ENCODE assay signal across 12 cellular contexts in genomic region chr12:7667025-7667575, GRCh38. TPM values are rescaled to one million over a fixed set of nuclear protein-coding genes. Genes with fewer than 3 reads are reported as not detected.
DNase-seq lines count a peak whose midpoint lies in the region; ATAC-seq, FAIRE-seq and TF ChIP-seq lines count a peak whose summit lies in the region.
"Had no signal": no experiment of that assay in that cellular context is flagged by ENCODE, and none has a peak within 500 bp of the region (broad histone marks: within the 10 kb centered on the region; RNA-seq: fewer than 3 reads in every experiment).

No MANE protein-coding gene starts in this region.

- TF ChIP-seq CTCF in Caco-2 (IDR thresholded peaks at IDR 0.05; ENCODE audit: insufficient read depth in 1 of 2, low read depth in 1 of 2, low read length in 1 of 2, severe bottlenecking in 1 of 2, unreplicated experiment in 1 of 2) (peak; percentile 48 to 55), SK-N-SH (IDR thresholded peaks at IDR 0.05) (peak; percentile 34), stomach (IDR thresholded peaks at IDR 0.05) (no peak)

- H3K4me1 ChIP-seq in Caco-2 = peaks cover 13% of the 10 kb centered on the region
- no peaks in the 10 kb centered on the region for H3K4me1 ChIP-seq in SK-N-SH (ENCODE audit: control insufficient read depth in 1 of 2, insufficient read depth in 2 of 2, low read depth in 1 of 2, low read length in 1 of 2)
- no peaks in the 10 kb centered on the region for H3K4me1 ChIP-seq in stomach

- H3K4me2 ChIP-seq in SK-N-SH = no peak overlapping the region

- peak in 1 of 2 experiments; percentile 42 for DNase-seq in Caco-2
- peak; percentile 62 for DNase-seq in HTR-8/SVneo (ENCODE audit: insufficient read length, low spot score)
- no peak for DNase-seq in SK-N-SH
- DNase-seq in iPS-NIHi11 (ENCODE audit: low spot score) = peak; percentile 62
- no peak for DNase-seq in SK-N-DZ (ENCODE audit: low spot score)
- DNase-seq in activated naive CD4-positive, alpha-beta T cell treated with anti-CD3 and anti-CD28 coated beads, Interleukin-2, amount 10 ng/mL, durations not matched to agents 7 days and 5 days = no peak
- DNase-seq in stomach = no peak
- no peak for DNase-seq in activated T-cell treated with anti-CD3 and anti-CD28 coated beads, Interleukin-2, amount 50 U/mL, for 72 hours
- DNase-seq: activated naive CD4-positive, alpha-beta T cell; T-helper 1 cell had no signal

- no peak overlapping the region for H3K9ac ChIP-seq in SK-N-SH

- no peak for ATAC-seq in activated T-cell treated with anti-CD3 and anti-CD28 coated beads, Interleukin-2, amount 50 U/mL, for 72 hours (replicated peaks in 1 of 2)

- H2AFZ ChIP-seq in SK-N-SH (ENCODE audit: low read depth) = no peak overlapping the region

- H3K4me3 ChIP-seq in Caco-2 (ENCODE audit: low read depth, low read length) (no peak overlapping the region), SK-N-SH (ENCODE audit: low read depth in 2 of 2, low read length in 1 of 2) (no peak overlapping the region), stomach (no peak overlapping the region)

- H3K9me2 ChIP-seq in SK-N-SH = no peaks in the 10 kb centered on the region

- H3K4me1 Mint-ChIP-seq in Caco-2 (ENCODE audit: low read depth, unreplicated experiment) = peaks cover 7% of the 10 kb centered on the region
- no peaks in the 10 kb centered on the region for H3K4me1 Mint-ChIP-seq in activated naive CD4-positive, alpha-beta T cell treated with anti-CD3 and anti-CD28 coated beads, Interleukin-2, amount 10 ng/mL, durations not matched to agents 7 days and 5 days
- no peaks in the 10 kb centered on the region for H3K4me1 Mint-ChIP-seq in activated T-cell treated with anti-CD3 and anti-CD28 coated beads, Interleukin-2, amount 50 U/mL, for 72 hours (ENCODE audit: low read depth)

- no peak overlapping the region for H3K27ac Mint-ChIP-seq in Caco-2 (ENCODE audit: unreplicated experiment)
- H3K27ac Mint-ChIP-seq in activated naive CD4-positive, alpha-beta T cell treated with anti-CD3 and anti-CD28 coated beads, Interleukin-2, amount 10 ng/mL, durations not matched to agents 7 days and 5 days = no peak overlapping the region
- H3K27ac Mint-ChIP-seq in activated T-cell treated with anti-CD3 and anti-CD28 coated beads, Interleukin-2, amount 50 U/mL, for 72 hours = no peak overlapping the region

- POLR2A ChIA-PET in Caco-2 (lab: Charles Lee) = no interaction called here
- POLR2A ChIA-PET in SK-N-SH (lab: Yijun Ruan, JAX) = no interaction called here

- no peaks in the 10 kb centered on the region for H3K79me2 ChIP-seq in SK-N-SH (ENCODE audit: insufficient read depth)

- FAIRE-seq in HTR-8/SVneo (lab: Jason Lieb, UNC) = no peak

- intact Hi-C loops in Caco-2 (cut with micrococcal nuclease; ENCODE audit: unreplicated experiment) = loop anchor here (1.0 to 2.0 kb wide), 2 partner anchors 22 to 48 kb away; no protein-coding TSS in a partner anchor
- intact Hi-C loops in stomach (cut with DNase I; ENCODE audit: low total_unique reads) = no loop called here

- H3K9me3 ChIP-seq in Caco-2 (no peaks in the 10 kb centered on the region), SK-N-SH (no peaks in the 10 kb centered on the region), stomach (no peaks in the 10 kb centered on the region)

- no peaks in the 10 kb centered on the region for H3K27me3 Mint-ChIP-seq in Caco-2 (ENCODE audit: insufficient read depth, unreplicated experiment)
- no peaks in the 10 kb centered on the region for H3K27me3 Mint-ChIP-seq in activated naive CD4-positive, alpha-beta T cell treated with anti-CD3 and anti-CD28 coated beads, Interleukin-2, amount 10 ng/mL, durations not matched to agents 7 days and 5 days
- H3K27me3 Mint-ChIP-seq in activated T-cell treated with anti-CD3 and anti-CD28 coated beads, Interleukin-2, amount 50 U/mL, for 72 hours (ENCODE audit: low read depth) = no peaks in the 10 kb centered on the region

- TF ChIP-seq EP300 in SK-N-SH (IDR thresholded peaks at IDR 0.05; ENCODE audit: borderline replicate concordance in 1 of 2, low read depth in 1 of 2, low read length in 1 of 2) = no peak
- TF ChIP-seq EP300 in stomach (IDR thresholded peaks at IDR 0.05) = no peak

- H3K4me3 Mint-ChIP-seq in Caco-2 (ENCODE audit: unreplicated experiment) = no peak overlapping the region
- H3K4me3 Mint-ChIP-seq in activated naive CD4-positive, alpha-beta T cell treated with anti-CD3 and anti-CD28 coated beads, Interleukin-2, amount 10 ng/mL, durations not matched to agents 7 days and 5 days = no peak overlapping the region
- no peak overlapping the region for H3K4me3 Mint-ChIP-seq in activated T-cell treated with anti-CD3 and anti-CD28 coated beads, Interleukin-2, amount 50 U/mL, for 72 hours

- no peaks in the 10 kb centered on the region for H4K20me1 ChIP-seq in SK-N-SH (ENCODE audit: insufficient read depth)

- no peaks in the 10 kb centered on the region for H3K36me3 Mint-ChIP-seq in Caco-2 (ENCODE audit: insufficient read depth, unreplicated experiment)
- H3K36me3 Mint-ChIP-seq in activated naive CD4-positive, alpha-beta T cell treated with anti-CD3 and anti-CD28 coated beads, Interleukin-2, amount 10 ng/mL, durations not matched to agents 7 days and 5 days = no peaks in the 10 kb centered on the region
- no peaks in the 10 kb centered on the region for H3K36me3 Mint-ChIP-seq in activated T-cell treated with anti-CD3 and anti-CD28 coated beads, Interleukin-2, amount 50 U/mL, for 72 hours (ENCODE audit: insufficient read depth in 2 of 2)

- no peak for TF ChIP-seq POLR2A in stomach (IDR thresholded peaks at IDR 0.05)

- 18% methylated on average over 4 of the region's 4 CpGs for WGBS in SK-N-SH (ENCODE audit: low lambda C conversion rate)
- 58 to 73% (median 68%) methylated on average over 4 of the region's 4 CpGs for WGBS in stomach, 5 donors

- no peaks in the 10 kb centered on the region for H3K36me3 ChIP-seq in Caco-2 (ENCODE audit: control insufficient read depth, insufficient read depth, low read length)
- no peaks in the 10 kb centered on the region for H3K36me3 ChIP-seq in SK-N-SH (replicated peaks in 1 of 2; ENCODE audit: control insufficient read depth in 1 of 2, insufficient read depth in 2 of 2, low read length in 1 of 2)
- no peaks in the 10 kb centered on the region for H3K36me3 ChIP-seq in stomach

- H3K27ac ChIP-seq in SK-N-SH (ENCODE audit: low read depth in 2 of 2, low read length in 1 of 2) = no peak overlapping the region
- peak overlapping the region in 1 of 5 donors; percentile 32 for H3K27ac ChIP-seq in stomach

- H3F3A ChIP-seq in SK-N-SH (replicated peaks; ENCODE audit: insufficient read depth) = no peaks in the 10 kb centered on the region

- H3K9me3 Mint-ChIP-seq in Caco-2 (ENCODE audit: unreplicated experiment) = no peaks in the 10 kb centered on the region
- no peaks in the 10 kb centered on the region for H3K9me3 Mint-ChIP-seq in activated naive CD4-positive, alpha-beta T cell treated with anti-CD3 and anti-CD28 coated beads, Interleukin-2, amount 10 ng/mL, durations not matched to agents 7 days and 5 days
- H3K9me3 Mint-ChIP-seq in activated T-cell treated with anti-CD3 and anti-CD28 coated beads, Interleukin-2, amount 50 U/mL, for 72 hours = no peaks in the 10 kb centered on the region

- no peak for TF ChIP-seq RAD21 in SK-N-SH (IDR thresholded peaks at IDR 0.05; ENCODE audit: low read length)

- CTCF ChIA-PET in Caco-2 (lab: Charles Lee) (no interaction called here), SK-N-SH (lab: Yijun Ruan, JAX) (no interaction called here)
- CTCF ChIA-PET in activated naive CD4-positive, alpha-beta T cell treated with anti-CD3 and anti-CD28 coated beads, Interleukin-2, amount 10 ng/mL, durations not matched to agents 7 days and 5 days (lab: Charles Lee) = interaction anchor here (1.0 kb wide), 1 partner anchor 24 kb away, joined by 3 read pairs; no protein-coding TSS in a partner anchor

- no peaks in the 10 kb centered on the region for H3K27me3 ChIP-seq in Caco-2 (replicated peaks; ENCODE audit: control insufficient read depth, insufficient read depth, low read length)
- peaks cover 58% of the 10 kb centered on the region for H3K27me3 ChIP-seq in SK-N-SH (ENCODE audit: insufficient read depth)
- no peaks in the 10 kb centered on the region for H3K27me3 ChIP-seq in stomach

- BruUV-seq in Caco-2 (replicated peaks; lab: Mats Ljungman, UMichigan) = no TSS peak

TF ChIP-seq in SK-N-SH, 30 proteins besides CTCF, POLR2A, EP300 and RAD21 (continues in another document):
- TF ChIP-seq MEF2A (IDR thresholded peaks at IDR 0.05; ENCODE audit: borderline replicate concordance, low read depth) = no peak
- TF ChIP-seq SMC3 (IDR thresholded peaks at IDR 0.05; ENCODE audit: low read depth, low read length) = no peak
- TF ChIP-seq NFIC (IDR thresholded peaks at IDR 0.05; ENCODE audit: borderline replicate concordance) = no peak
- TF ChIP-seq CHD2 (IDR thresholded peaks at IDR 0.05; ENCODE audit: low read length, partially characterized antibody) = no peak
- TF ChIP-seq FOXJ3 (CRISPR knock-in tag; IDR thresholded peaks at IDR 0.05) = no peak
- TF ChIP-seq SIN3A (IDR thresholded peaks at IDR 0.05; ENCODE audit: borderline replicate concordance, low read depth, low read length) = no peak

RNA-seq across cellular contexts. Expression of gene APOBEC1, which starts 1.4 kb away (rescaled TPM):
- total RNA-seq in Caco-2 (2022) = not detected in 2 replicates
- polyA plus RNA-seq in SK-N-SH (2012; rRNA removed) = not detected in 2 replicates
- polyA plus RNA-seq in SK-N-SH (2012; cell fraction: cytosol; rRNA removed) = not detected in 2 replicates
- polyA plus RNA-seq in SK-N-SH (2012; cell fraction: nucleus; rRNA removed) = not detected in 2 replicates
- not detected in 2 replicates for polyA plus RNA-seq in SK-N-DZ (2014; cell fraction: cytosol; rRNA removed)
- polyA plus RNA-seq in SK-N-DZ (2014; cell fraction: nucleus; rRNA removed) = not detected in 2 replicates
- 1 to 10 TPM in 1 of 5 donors, not detected in 4; 4.2 TPM for total RNA-seq in stomach
- 1 to 10 TPM in 1 of 3 donors, under 1 TPM in 1, not detected in 1; 0.63 to 2.0 TPM for polyA plus RNA-seq in stomach
- not detected for total RNA-seq in activated T-cell treated with anti-CD3 and anti-CD28 coated beads, Interleukin-2, amount 50 U/mL, for 72 hours
- polyA plus RNA-seq: esophagus had no signal

RNA-seq across cellular contexts. Expression of gene GDF3, which starts 28.5 kb away (rescaled TPM):
- total RNA-seq in Caco-2 (2022) (0.41 TPM in 1 of 2 replicates, not detected in the other), stomach (not detected)
- polyA plus RNA-seq in SK-N-SH (2012; rRNA removed) (not detected in 2 replicates), stomach (not detected)
- polyA plus RNA-seq in SK-N-SH (2012; cell fraction: cytosol; rRNA removed) = not detected in 2 replicates
- not detected in 2 replicates for polyA plus RNA-seq in SK-N-SH (2012; cell fraction: nucleus; rRNA removed)
- not detected in 2 replicates for polyA plus RNA-seq in SK-N-DZ (2014; cell fraction: cytosol; rRNA removed)
- polyA plus RNA-seq in SK-N-DZ (2014; cell fraction: nucleus; rRNA removed) = not detected in 2 replicates
- not detected for total RNA-seq in activated T-cell treated with anti-CD3 and anti-CD28 coated beads, Interleukin-2, amount 50 U/mL, for 72 hours
- total RNA-seq: mucosa of gallbladder had no signal

RNA-seq across cellular contexts. Expression of gene DPPA3, which starts 44.1 kb away (rescaled TPM):
- total RNA-seq in Caco-2 (2022) (31.8 and 40.0 TPM in 2 replicates), stomach (not detected)
- polyA plus RNA-seq in SK-N-SH (2012; rRNA removed) (not detected in 2 replicates), stomach (not detected)
- polyA plus RNA-seq in SK-N-SH (2012; cell fraction: cytosol; rRNA removed) = not detected in 2 replicates
- polyA plus RNA-seq in SK-N-SH (2012; cell fraction: nucleus; rRNA removed) = not detected in 2 replicates
- polyA plus RNA-seq in SK-N-DZ (2014; cell fraction: cytosol; rRNA removed) = not detected in 2 replicates
- not detected in 2 replicates for polyA plus RNA-seq in SK-N-DZ (2014; cell fraction: nucleus; rRNA removed)
- total RNA-seq in activated T-cell treated with anti-CD3 and anti-CD28 coated beads, Interleukin-2, amount 50 U/mL, for 72 hours = not detected
- total RNA-seq: mucosa of gallbladder had no signal
- polyA plus RNA-seq: esophagus had no signal

Comparison
In these comparisons a context has a peak if more than half of its experiments do, and no peak if none do; other contexts are left out.
1. DNase-seq: peak in HTR-8/SVneo (single experiment) and iPS-NIHi11 (single experiment); none in SK-N-SH (single experiment), SK-N-DZ (single experiment), activated naive CD4-positive, alpha-beta T cell treated with anti-CD3 and anti-CD28 coated beads, Interleukin-2, amount 10 ng/mL, durations not matched to agents 7 days and 5 days (single experiment), stomach (single experiment) and activated T-cell treated with anti-CD3 and anti-CD28 coated beads, Interleukin-2, amount 50 U/mL, for 72 hours (0 of 2).
2. CTCF ChIP-seq: peak in Caco-2 (2 of 2) and SK-N-SH (single experiment); none in stomach (0 of 7).
3. RNA of gene DPPA3, which starts 44.1 kb away (total RNA-seq): 31.8 to 40.0 TPM in Caco-2; not detected in stomach and not detected in activated T-cell treated with anti-CD3 and anti-CD28 coated beads, Interleukin-2, amount 50 U/mL, for 72 hours; every median in the first group is over 10 times any median in the second.